ENCODE assay signal across 23 cellular contexts in the genomic region with DNA sequence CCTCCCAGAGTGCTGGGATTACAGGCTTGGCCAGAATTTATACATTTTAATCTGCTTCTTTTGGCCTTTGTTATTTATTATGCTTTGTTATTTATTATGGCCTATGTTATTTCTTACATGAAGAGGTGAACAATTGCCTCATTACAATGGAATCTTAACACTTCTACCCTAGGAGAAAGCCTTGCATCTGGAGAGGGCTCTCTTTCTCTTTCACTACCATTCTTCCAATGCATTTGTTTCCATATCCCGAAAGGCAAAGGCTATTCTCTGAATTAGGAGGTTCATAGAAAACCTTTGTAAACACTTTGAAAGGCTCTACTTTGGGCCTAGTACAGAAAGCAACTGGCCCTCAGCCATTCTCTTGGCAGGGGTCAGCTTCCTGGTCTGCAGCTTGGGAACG. TPM values are rescaled to one million over a fixed set of nuclear protein-coding genes. Genes with fewer than 3 reads are reported as not detected.
DNase-seq lines count a peak whose midpoint lies in the region; ATAC-seq and TF ChIP-seq lines count a peak whose summit lies in the region.
"Had no signal": no experiment of that assay in that cellular context is flagged by ENCODE, and none has a peak within 500 bp of the region (broad histone marks: within the 10 kb centered on the region; RNA-seq: fewer than 3 reads in every experiment).

No MANE protein-coding gene starts in this region.

- no peaks in the 10 kb centered on the region; the same call in 2 of the 3 replicates for H3K9me3 Mint-ChIP-seq in GM23338
- H3K9me3 Mint-ChIP-seq: CD4-positive, alpha-beta T cell; CD8-positive, alpha-beta memory T cell had no signal

- no peaks in the 10 kb centered on the region for H3K79me2 ChIP-seq in GM23338 (replicated peaks; ENCODE audit: insufficient read depth)
- H3K79me2 ChIP-seq in mesendoderm (ENCODE audit: control insufficient read depth, insufficient read depth, low read length), result no peaks in the 10 kb centered on the region

- H3K27me3 ChIP-seq in GM23338 (ENCODE audit: insufficient read depth), result peaks cover 13% of the 10 kb centered on the region
- peaks cover 4% of the 10 kb centered on the region for H3K27me3 ChIP-seq in HUES48 (ENCODE audit: control insufficient read depth, insufficient read depth, low read length)
- no peaks in the 10 kb centered on the region for H3K27me3 ChIP-seq in mesendoderm (ENCODE audit: insufficient read depth, low read length, poor library complexity)
- peaks cover 5% of the 10 kb centered on the region for H3K27me3 ChIP-seq in H7 (ENCODE audit: control insufficient read depth, insufficient read depth, low read length)

- H2BK120ac ChIP-seq in mesendoderm (ENCODE audit: low read depth, low read length), result no peak overlapping the region

- H3K4me1 Mint-ChIP-seq in GM23338, result peaks cover 3% of the 10 kb centered on the region; the same call in 1 of the 3 replicates
- H3K4me1 Mint-ChIP-seq: CD8-positive, alpha-beta memory T cell had no signal

- no peak overlapping the region for H4K5ac ChIP-seq in mesendoderm (ENCODE audit: low read length)

- DNase-seq in GM23338 (ENCODE audit: low spot score) (peak; percentile 50), choroid plexus epithelial cell (ENCODE audit: low read depth) (peak; percentile 16), mesendoderm (peak; percentile 53), H7 (no peak), MV-4-11 (lab: John Stamatoyannopoulos, UW) (no peak), T1000 (lab: John Stamatoyannopoulos, UW) (no peak)
- DNase-seq: 8988T; ACHN; AML-193; BE2C; CD4-positive, alpha-beta T cell; CD8-positive, alpha-beta memory T cell; DMS 273 treated with DMSO at 0.1 percent for 48 hours; DMS79; EL; GDM1; GOT3 had no signal

- no peaks in the 10 kb centered on the region for H3K36me3 Mint-ChIP-seq in GM23338 (ENCODE audit: low read depth)
- H3K36me3 Mint-ChIP-seq: CD14-positive monocyte; CD8-positive, alpha-beta memory T cell had no signal

- 0 out of 2 replicates have a peak overlapping the region, but pooled peaks have one; percentile 33 for H2AFZ ChIP-seq in GM23338

- no CpG with 5 or more reads among the region's 2 CpGs for WGBS in mesendoderm (ENCODE audit: extremely low coverage, insufficient coverage, low lambda C conversion rate)

- H3F3A ChIP-seq in GM23338 (replicated peaks; ENCODE audit: low read depth), result no peaks in the 10 kb centered on the region

- H4K8ac ChIP-seq in mesendoderm (ENCODE audit: low read depth, low read length), result no peak overlapping the region

- no peak overlapping the region for H2BK15ac ChIP-seq in mesendoderm (replicated peaks; ENCODE audit: low read depth)

- no peak overlapping the region for H3K23ac ChIP-seq in mesendoderm (ENCODE audit: low read length)

- no peak overlapping the region for H3K9ac ChIP-seq in HUES48 (ENCODE audit: low read depth, low read length)
- H3K9ac ChIP-seq in mesendoderm (ENCODE audit: low read length), result no peak overlapping the region
- H3K9ac ChIP-seq: BLaER1 treated with 17β-estradiol and CSF1 and Interleukin-3, amounts not matched to agents 10 nM and 100 nM had no signal

- no peaks in the 10 kb centered on the region for H3K9me3 ChIP-seq in HUES48 (ENCODE audit: control insufficient read depth, insufficient read depth, low read length)
- H3K9me3 ChIP-seq: A549; BE2C; BLaER1 treated with 17β-estradiol and CSF1 and Interleukin-3, amounts not matched to agents 10 nM and 100 nM had no signal

- no peak overlapping the region; the same call in 1 of the 2 replicates for H3K27ac Mint-ChIP-seq in GM23338
- H3K27ac Mint-ChIP-seq: CD14-positive monocyte; CD4-positive, alpha-beta T cell; CD8-positive, alpha-beta memory T cell had no signal

- TF ChIP-seq CTCF in GM23338 (conservative IDR thresholded peaks at IDR 0.05; ENCODE audit: low read depth in 2 of 2), result no peak
- TF ChIP-seq CTCF in choroid plexus epithelial cell (conservative IDR thresholded peaks at IDR 0.05; ENCODE audit: low read depth, low read length), result no peak

- H3K4me3 ChIP-seq in GM23338 (no peak overlapping the region), HUES48 (ENCODE audit: low read depth, low read length) (no peak overlapping the region), choroid plexus epithelial cell (ENCODE audit: low read depth, low read length) (no peak overlapping the region), mesendoderm (ENCODE audit: low read length) (no peak overlapping the region), H7 (ENCODE audit: insufficient read depth, low read depth, low read length) (no peak overlapping the region)
- H3K4me3 ChIP-seq: A549; BLaER1 treated with 17β-estradiol and CSF1 and Interleukin-3, amounts not matched to agents 10 nM and 100 nM; GM12878 had no signal

- H3K18ac ChIP-seq in mesendoderm (ENCODE audit: low read length), result no peak overlapping the region

- no peak overlapping the region for H2BK5ac ChIP-seq in mesendoderm (ENCODE audit: low read length)

- H3K27ac ChIP-seq in GM23338 (ENCODE audit: low read depth), result peak overlapping the region; percentile 84; the same call in 1 of the 2 replicates
- peak overlapping the region; percentile 46 for H3K27ac ChIP-seq in HUES48 (ENCODE audit: low read depth, low read length)
- H3K27ac ChIP-seq in mesendoderm (ENCODE audit: low read depth, low read length), result no peak overlapping the region
- H3K27ac ChIP-seq: A549; BLaER1 treated with 17β-estradiol and CSF1 and Interleukin-3, amounts not matched to agents 10 nM and 100 nM had no signal

- H3K4me2 ChIP-seq in GM23338, result no peak overlapping the region
- no peak overlapping the region for H3K4me2 ChIP-seq in mesendoderm (ENCODE audit: low read length)
- H3K4me2 ChIP-seq: A549; BLaER1 treated with 17β-estradiol and CSF1 and Interleukin-3, amounts not matched to agents 10 nM and 100 nM had no signal

- H3K27me3 Mint-ChIP-seq in GM23338 (ENCODE audit: insufficient read depth, low read depth, poor library complexity), result peaks cover 1% of the 10 kb centered on the region

- peak; percentile 54; the same call in 2 of the 3 replicates for ATAC-seq in GM23338
- ATAC-seq: A549, GM12878, HCT116 had no signal

- no peak overlapping the region for H2AK5ac ChIP-seq in mesendoderm (ENCODE audit: low read length)

- no peaks in the 10 kb centered on the region for H3K79me1 ChIP-seq in mesendoderm (ENCODE audit: low read length)

- no peak overlapping the region for H3K4me3 Mint-ChIP-seq in GM23338
- H3K4me3 Mint-ChIP-seq: CD14-positive monocyte; CD4-positive, alpha-beta T cell; CD8-positive, alpha-beta memory T cell had no signal

- no peaks in the 10 kb centered on the region for H4K20me1 ChIP-seq in GM23338 (replicated peaks; ENCODE audit: insufficient read depth)
- H4K20me1 ChIP-seq: BLaER1 treated with 17β-estradiol and CSF1 and Interleukin-3, amounts not matched to agents 10 nM and 100 nM had no signal

- no peaks in the 10 kb centered on the region for H3K36me3 ChIP-seq in GM23338 (ENCODE audit: insufficient read depth)
- no peaks in the 10 kb centered on the region for H3K36me3 ChIP-seq in HUES48 (ENCODE audit: control insufficient read depth, insufficient read depth, low read length)
- H3K36me3 ChIP-seq in mesendoderm (ENCODE audit: control insufficient read depth, insufficient read depth, low read length), result no peaks in the 10 kb centered on the region
- no peaks in the 10 kb centered on the region for H3K36me3 ChIP-seq in H7 (replicated peaks; ENCODE audit: control insufficient read depth, insufficient read depth, low read length)
- H3K36me3 ChIP-seq: BE2C; BLaER1 treated with 17β-estradiol and CSF1 and Interleukin-3, amounts not matched to agents 10 nM and 100 nM had no signal

- no peak overlapping the region for H3K56ac ChIP-seq in mesendoderm (ENCODE audit: low read length)

- H3K4ac ChIP-seq in mesendoderm (ENCODE audit: low read depth, low read length), result no peak overlapping the region

- no peaks in the 10 kb centered on the region for H3K9me2 ChIP-seq in GM23338 (ENCODE audit: insufficient read depth)

- H3K4me1 ChIP-seq in GM23338 (ENCODE audit: insufficient read depth) (peaks cover 5% of the 10 kb centered on the region; the same call in 1 of the 2 replicates), HUES48 (ENCODE audit: control insufficient read depth, insufficient read depth, low read length) (0 out of 2 replicates have a peak, but pooled peaks cover 5% of the 10 kb centered on the region), mesendoderm (ENCODE audit: control insufficient read depth, low read depth, low read length) (no peaks in the 10 kb centered on the region)
- H3K4me1 ChIP-seq: A549, BE2C had no signal

TF ChIP-seq in GM23338, 12 proteins besides CTCF, POLR2A, EP300 and RAD21:
- TF ChIP-seq JUNB (IDR thresholded peaks at IDR 0.05; ENCODE audit: unreplicated experiment) (no peak), CREB1 (CRISPR knock-in tag; IDR thresholded peaks at IDR 0.05; ENCODE audit: low read depth) (no peak)
- TF ChIP-seq, protein P1, sequence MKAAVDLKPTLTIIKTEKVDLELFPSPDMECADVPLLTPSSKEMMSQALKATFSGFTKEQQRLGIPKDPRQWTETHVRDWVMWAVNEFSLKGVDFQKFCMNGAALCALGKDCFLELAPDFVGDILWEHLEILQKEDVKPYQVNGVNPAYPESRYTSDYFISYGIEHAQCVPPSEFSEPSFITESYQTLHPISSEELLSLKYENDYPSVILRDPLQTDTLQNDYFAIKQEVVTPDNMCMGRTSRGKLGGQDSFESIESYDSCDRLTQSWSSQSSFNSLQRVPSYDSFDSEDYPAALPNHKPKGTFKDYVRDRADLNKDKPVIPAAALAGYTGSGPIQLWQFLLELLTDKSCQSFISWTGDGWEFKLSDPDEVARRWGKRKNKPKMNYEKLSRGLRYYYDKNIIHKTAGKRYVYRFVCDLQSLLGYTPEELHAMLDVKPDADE (IDR thresholded peaks at IDR 0.05), result no peak

RNA-seq across cellular contexts. Expression of gene DEK, which starts 19.9 kb away (rescaled TPM):
- 213 and 218 TPM in 2 replicates for total RNA-seq in GM23338 (2014; rRNA removed; shearing (Covaris generic))
- 516 and 582 TPM in 2 replicates for polyA plus RNA-seq in GM23338 (2016; fragmentation: Nextera tagmentation; extraction: Ambion mirVana)
- polyA plus RNA-seq in mesendoderm (2013, experiment 1 of 2), result 262 TPM
- 269 TPM for polyA plus RNA-seq in mesendoderm (2013, experiment 2 of 2)
- total RNA-seq in H7 (2014; rRNA removed; shearing (Covaris generic)), result 156 and 241 TPM in 2 replicates

Comparison
In these comparisons a context has a peak if more than half of its experiments do, and no peak if none do; other contexts are left out.
1. DNase-seq: peak in GM23338 (single experiment), choroid plexus epithelial cell (single experiment) and mesendoderm (single experiment); none in H7 (single experiment), MV-4-11 (single experiment) and T1000 (single experiment).